In genomic region chr3:58383476-58383875, GRCh38 we compare ENCODE assay signal across 12 cellular contexts. TPM values are rescaled to one million over a fixed set of nuclear protein-coding genes. Genes with fewer than 3 reads are reported as not detected.
DNase-seq lines count a peak whose midpoint lies in the region; ATAC-seq and TF ChIP-seq lines count a peak whose summit lies in the region.
"Had no signal": no experiment of that assay in that cellular context is flagged by ENCODE, and none has a peak within 500 bp of the region (broad histone marks: within the 10 kb centered on the region; RNA-seq: fewer than 3 reads in every experiment).

No MANE protein-coding gene starts in this region.

- no peak overlapping the region for H3K9ac ChIP-seq in neuronal stem cell (ENCODE audit: low read depth, low read length, poor library complexity)

- H2BK5ac ChIP-seq in neuronal stem cell (ENCODE audit: low read length): no peak overlapping the region

- H3K4me1 ChIP-seq in body of pancreas: peaks cover 16% of the 10 kb centered on the region
- H3K4me1 ChIP-seq in neuronal stem cell (ENCODE audit: control insufficient read depth in 2 of 2, insufficient read depth in 1 of 2, low read depth in 1 of 2, low read length in 2 of 2): no peaks in the 10 kb centered on the region

- CTCF ChIA-PET in activated naive CD4-positive, alpha-beta T cell treated with anti-CD3 and anti-CD28 coated beads, Interleukin-2, amount 10 ng/mL, durations not matched to agents 7 days and 5 days (lab: Charles Lee): no interaction called here

- H3K9me3 Mint-ChIP-seq in activated naive CD4-positive, alpha-beta T cell treated with anti-CD3 and anti-CD28 coated beads, Interleukin-2, amount 10 ng/mL, durations not matched to agents 7 days and 5 days: no peaks in the 10 kb centered on the region
- H3K9me3 Mint-ChIP-seq: activated T-cell treated with anti-CD3 and anti-CD28 coated beads, Interleukin-2, amount 50 U/mL, for 4 hours had no signal

- H2BK120ac ChIP-seq in neuronal stem cell (ENCODE audit: low read depth, low read length): no peak overlapping the region

- H3K27ac ChIP-seq in body of pancreas: peak overlapping the region; percentile 16 to 66 (median 42)
- H3K27ac ChIP-seq in neuronal stem cell (replicated peaks; ENCODE audit: low read length): no peak overlapping the region
- H3K27ac ChIP-seq: 22Rv1 had no signal

- no peaks in the 10 kb centered on the region for H3K9me3 ChIP-seq in body of pancreas
- H3K9me3 ChIP-seq in neuronal stem cell (replicated peaks in 1 of 2; ENCODE audit: control insufficient read depth in 2 of 2, insufficient read depth in 1 of 2, low read depth in 1 of 2, low read length in 2 of 2): no peaks in the 10 kb centered on the region
- H3K9me3 ChIP-seq: spleen had no signal

- no peak overlapping the region for H4K8ac ChIP-seq in neuronal stem cell (ENCODE audit: low read depth, low read length)

- no peaks in the 10 kb centered on the region for H3K79me1 ChIP-seq in neuronal stem cell (ENCODE audit: low read depth, low read length)

- H2BK12ac ChIP-seq in neuronal stem cell (ENCODE audit: low read length): no peak overlapping the region

- H3K4me1 Mint-ChIP-seq in activated naive CD4-positive, alpha-beta T cell treated with anti-CD3 and anti-CD28 coated beads, Interleukin-2, amount 10 ng/mL, durations not matched to agents 7 days and 5 days: peaks cover 16% of the 10 kb centered on the region

- H3K27me3 ChIP-seq in body of pancreas: no peaks in the 10 kb centered on the region
- no peaks in the 10 kb centered on the region for H3K27me3 ChIP-seq in neuronal stem cell (ENCODE audit: control insufficient read depth in 3 of 3, insufficient read depth in 3 of 3, low read depth in 1 of 3, low read length in 3 of 3)
- H3K27me3 ChIP-seq: spleen had no signal

- H2AFZ ChIP-seq in neuronal stem cell (ENCODE audit: low read length): no peak overlapping the region

- no peak overlapping the region for H3K4me3 Mint-ChIP-seq in activated naive CD4-positive, alpha-beta T cell treated with anti-CD3 and anti-CD28 coated beads, Interleukin-2, amount 10 ng/mL, durations not matched to agents 7 days and 5 days
- H3K4me3 Mint-ChIP-seq: activated T-cell treated with anti-CD3 and anti-CD28 coated beads, Interleukin-2, amount 50 U/mL, for 4 hours had no signal

- H3K4ac ChIP-seq in neuronal stem cell (ENCODE audit: low read length): no peak overlapping the region

- no peaks in the 10 kb centered on the region for H3K27me3 Mint-ChIP-seq in activated naive CD4-positive, alpha-beta T cell treated with anti-CD3 and anti-CD28 coated beads, Interleukin-2, amount 10 ng/mL, durations not matched to agents 7 days and 5 days

- H3K36me3 Mint-ChIP-seq in activated naive CD4-positive, alpha-beta T cell treated with anti-CD3 and anti-CD28 coated beads, Interleukin-2, amount 10 ng/mL, durations not matched to agents 7 days and 5 days: peaks cover 6% of the 10 kb centered on the region

- H3K18ac ChIP-seq in neuronal stem cell (ENCODE audit: low read length): no peak overlapping the region

- H4K91ac ChIP-seq in neuronal stem cell (ENCODE audit: low read depth, low read length, poor library complexity): no peak overlapping the region

- H3K36me3 ChIP-seq in body of pancreas (replicated peaks in 1 of 2; ENCODE audit: insufficient read depth in 1 of 2, low read depth in 2 of 2): no peaks in the 10 kb centered on the region
- no peaks in the 10 kb centered on the region for H3K36me3 ChIP-seq in neuronal stem cell (replicated peaks in 1 of 2; ENCODE audit: control insufficient read depth in 2 of 2, insufficient read depth in 2 of 2, low read length in 2 of 2)

- TF ChIP-seq POLR2A in body of pancreas (IDR thresholded peaks at IDR 0.05): no peak

- no peak overlapping the region for H3K14ac ChIP-seq in neuronal stem cell (ENCODE audit: low read length)

- H3K23ac ChIP-seq in neuronal stem cell (ENCODE audit: low read depth, low read length, poor library complexity): no peak overlapping the region

- H3K4me2 ChIP-seq in neuronal stem cell (ENCODE audit: insufficient read depth, low read length, poor library complexity, severe bottlenecking): no peak overlapping the region

- ATAC-seq in body of pancreas (peak; percentile 76), GM18907 (IDR thresholded peaks at IDR 0.05; ENCODE audit: unreplicated experiment) (no peak)
- ATAC-seq: activated T-cell treated with anti-CD3 and anti-CD28 coated beads, Interleukin-2, amount 50 U/mL, for 4 hours had no signal

- DNase-seq in DMS 273 (lab: John Stamatoyannopoulos, UW; ENCODE audit: unreplicated experiment): peak; percentile 32
- DNase-seq in DMS 273 treated with DMSO at 0.1 percent for 48 hours (lab: John Stamatoyannopoulos, UW): no peak
- no peak for DNase-seq in body of pancreas
- peak; percentile 29 for DNase-seq in hepatic stellate cell (ENCODE audit: low spot score)
- DNase-seq in GM20000 (ENCODE audit: low spot score): no peak
- no peak for DNase-seq in activated naive CD4-positive, alpha-beta T cell treated with anti-CD3 and anti-CD28 coated beads, Interleukin-2, amount 10 ng/mL, durations not matched to agents 7 days and 5 days
- DNase-seq in neuronal stem cell (ENCODE audit: low spot score): no peak
- DNase-seq: activated T-cell treated with anti-CD3 and anti-CD28 coated beads, Interleukin-2, amount 50 U/mL, for 4 hours; spleen had no signal

- H3K27ac Mint-ChIP-seq in activated naive CD4-positive, alpha-beta T cell treated with anti-CD3 and anti-CD28 coated beads, Interleukin-2, amount 10 ng/mL, durations not matched to agents 7 days and 5 days: no peak overlapping the region

- H2AK5ac ChIP-seq in neuronal stem cell (ENCODE audit: low read depth, low read length): no peak overlapping the region

- WGBS in body of pancreas, 2 donors: 40 to 42% methylated on average over 2 of the region's 2 CpGs
- WGBS in neuronal stem cell (ENCODE audit: extremely low coverage in 2 of 2, insufficient read length in 2 of 2, insufficient replicate concordance in 1 of 2), 2 donors: no CpG with 5 or more reads among the region's 2 CpGs

- TF ChIP-seq CTCF in body of pancreas (IDR thresholded peaks at IDR 0.05): no peak
- no peak for TF ChIP-seq CTCF in GM20000 (IDR thresholded peaks at IDR 0.05; ENCODE audit: extremely low read depth, missing control alignments)

- H3K4me3 ChIP-seq in body of pancreas (no peak overlapping the region), neuronal stem cell (ENCODE audit: low read length in 2 of 2) (no peak overlapping the region)
- H3K4me3 ChIP-seq: coronary artery, spleen had no signal

- intact Hi-C loops in body of pancreas (cut with DNase I): no loop called here

- no peak overlapping the region for H2BK15ac ChIP-seq in neuronal stem cell (ENCODE audit: low read length)

RNA-seq across cellular contexts. Expression of gene PDHB, which starts 50.2 kb away (rescaled TPM):
- total RNA-seq in body of pancreas: 10 to 100 TPM; 23.4 to 32.7 TPM
- polyA plus RNA-seq in neuronal stem cell (2013, experiment 1 of 2): 89.2 TPM
- 84.7 TPM for polyA plus RNA-seq in neuronal stem cell (2013, experiment 2 of 2)

RNA-seq across cellular contexts. Expression of gene PXK, which starts 50.8 kb away (rescaled TPM):
- total RNA-seq in body of pancreas: 10 to 100 TPM in 1 of 2 donors, 1 to 10 TPM in 1; 8.2 to 12.7 TPM
- polyA plus RNA-seq in neuronal stem cell (2013, experiment 1 of 2): 7.1 TPM
- polyA plus RNA-seq in neuronal stem cell (2013, experiment 2 of 2): 7.1 TPM

Comparison
In these comparisons a context has a peak if more than half of its experiments do, and no peak if none do; other contexts are left out.
1. DNase-seq: peak in DMS 273 (single experiment) and hepatic stellate cell (single experiment); none in DMS 273 treated with DMSO at 0.1 percent for 48 hours (single experiment), body of pancreas (0 of 4), GM20000 (single experiment), activated naive CD4-positive, alpha-beta T cell treated with anti-CD3 and anti-CD28 coated beads, Interleukin-2, amount 10 ng/mL, durations not matched to agents 7 days and 5 days (single experiment) and neuronal stem cell (single experiment).